ENCODE assay signal across 25 cellular contexts in genomic region chr16:1792836-1793577, GRCh38. TPM values are rescaled to one million over a fixed set of nuclear protein-coding genes. Genes with fewer than 3 reads are reported as not detected.
DNase-seq lines count a peak whose midpoint lies in the region; ATAC-seq, FAIRE-seq and TF ChIP-seq lines count a peak whose summit lies in the region.
"Had no signal": no experiment of that assay in that cellular context is flagged by ENCODE, and none has a peak within 500 bp of the region (broad histone marks: within the 10 kb centered on the region; RNA-seq: fewer than 3 reads in every experiment).

No MANE protein-coding gene starts in this region.

- H3K36me3 ChIP-seq in H1 (ENCODE audit: control insufficient read depth in 2 of 4, insufficient read depth in 4 of 4, low read length in 3 of 4) (peaks cover 0 to 29% (median 2%) of the 10 kb centered on the region in 4 experiments; a peak in 3 of 8 replicates), pancreas (no peaks in the 10 kb centered on the region)
- H3K36me3 ChIP-seq: transverse colon had no signal

- H3K79me2 ChIP-seq in H1 (ENCODE audit: control insufficient read depth in 1 of 2, insufficient read depth in 2 of 2, low read length in 2 of 2) = no peaks in the 10 kb centered on the region
- H3K79me2 ChIP-seq: parathyroid adenoma had no signal

- H3K27ac ChIP-seq in H1 (ENCODE audit: low read depth, low read length) (no peak overlapping the region), pancreas (peak overlapping the region; percentile 53 to 78 (median 66))
- H3K27ac ChIP-seq: heart right ventricle, parathyroid adenoma, sigmoid colon, transverse colon had no signal

- FAIRE-seq in H1 (lab: Jason Lieb, UNC) (no peak), pancreas (lab: Jason Lieb, UNC) (no peak)
- FAIRE-seq: colon had no signal

- no peak overlapping the region for H4K91ac ChIP-seq in H1 (replicated peaks; ENCODE audit: insufficient read length, low read length)

- H4K8ac ChIP-seq in H1 (ENCODE audit: extremely low read depth, insufficient read depth, low read length) = peak overlapping the region; percentile 25; the same call in 1 of the 2 replicates

- no peak overlapping the region for H3K4ac ChIP-seq in H1 (replicated peaks; ENCODE audit: insufficient read length, low read depth, low read length)

- no peak overlapping the region for H3K4me3 ChIP-seq in H1 (ENCODE audit: extremely low read depth in 1 of 4, insufficient read depth in 2 of 4, low read depth in 3 of 4, low read length in 4 of 4)
- peak overlapping the region in 2 of 4 donors; percentile 26 to 45 for H3K4me3 ChIP-seq in pancreas
- H3K4me3 ChIP-seq in lower leg skin (ENCODE audit: low read depth, poor library complexity, severe bottlenecking) = no peak overlapping the region
- H3K4me3 ChIP-seq: heart right ventricle, sigmoid colon, transverse colon had no signal

- intact Hi-C loops in pancreas (cut with DNase I) = no loop called here
- intact Hi-C loops in lower leg skin (cut with DNase I; ENCODE audit: low total_unique reads) = no loop called here

- H2BK120ac ChIP-seq in H1 (replicated peaks; ENCODE audit: low read depth, low read length) = no peak overlapping the region

- POLR2A ChIA-PET in H1 (lab: Charles Lee; ENCODE audit: partially characterized antibody) = interaction anchor here (1.0 to 4.2 kb wide), 4 partner anchors 9 to 21 kb away, joined by 4 to 26 read pairs (median 22); partner anchors contain the start of genes EME2, MRPS34, NME3 and NUBP2

- no peaks in the 10 kb centered on the region for H3K4me1 ChIP-seq in H1 (replicated peaks in 1 of 4; ENCODE audit: control insufficient read depth in 3 of 4, insufficient read depth in 4 of 4, low read length in 3 of 4)
- peaks cover 9 to 17% (median 16%) of the 10 kb centered on the region in 3 donors for H3K4me1 ChIP-seq in pancreas
- H3K4me1 ChIP-seq: heart right ventricle, parathyroid adenoma, sigmoid colon had no signal

- H3K27me3 ChIP-seq in H1 (replicated peaks in 1 of 4; ENCODE audit: control insufficient read depth in 3 of 4, extremely low read depth in 1 of 4, insufficient read depth in 3 of 4, low read length in 3 of 4) (no peaks in the 10 kb centered on the region), pancreas (no peaks in the 10 kb centered on the region)
- H3K27me3 ChIP-seq: heart right ventricle, sigmoid colon, transverse colon had no signal

- no peaks in the 10 kb centered on the region; the same call in 1 of the 2 replicates for H3K79me1 ChIP-seq in H1 (ENCODE audit: low read depth, low read length)

- H2BK5ac ChIP-seq in H1 (ENCODE audit: low read depth, low read length) = no peak overlapping the region

- no peak overlapping the region for H3K23ac ChIP-seq in H1 (ENCODE audit: insufficient read length)

- no peak for TF ChIP-seq EP300 in Ishikawa (IDR thresholded peaks at IDR 0.05; ENCODE audit: borderline replicate concordance)
- TF ChIP-seq EP300 in H1 (IDR thresholded peaks at IDR 0.05; ENCODE audit: borderline replicate concordance in 1 of 2, low read depth in 2 of 2, low read length in 2 of 2) = no peak

- no peak overlapping the region for H2BK12ac ChIP-seq in H1 (ENCODE audit: low read depth, low read length)

- no peak overlapping the region for H3K56ac ChIP-seq in H1 (replicated peaks; ENCODE audit: insufficient read length, low read depth, low read length)

- TF ChIP-seq RAD21 in Ishikawa (IDR thresholded peaks at IDR 0.05; ENCODE audit: low read depth) (no peak), H1 (IDR thresholded peaks at IDR 0.05 in 1 of 2, conservative IDR thresholded peaks at IDR 0.05 in 1 of 2; ENCODE audit: low read depth in 2 of 2, low read length in 2 of 2) (no peak)

- no peak overlapping the region for H4K5ac ChIP-seq in H1 (ENCODE audit: insufficient read length, low read depth, low read length)

- WGBS in H1 (ENCODE audit: extremely low coverage in 1 of 2, insufficient coverage in 1 of 2, insufficient read length in 1 of 2, insufficient replicate concordance in 2 of 2, low coverage in 1 of 2, low lambda C conversion rate in 2 of 2, missing lambda C conversion rate in 1 of 2), 2 experiments = 97% methylated on average over 24 of the region's 33 CpGs; no CpG with 5 or more reads in 1 of the 2 experiments
- WGBS in pancreas, 2 donors = 64 to 70% methylated on average over 26 to 33 of the region's 33 CpGs
- WGBS in lower leg skin, 2 donors = 87 to 88% methylated on average over 18 to 33 of the region's 33 CpGs

- H3K23me2 ChIP-seq in H1 (ENCODE audit: low read depth, low read length) = no peaks in the 10 kb centered on the region

- DNase-seq in H1 (ENCODE audit: low read depth in 1 of 2, low spot score in 2 of 2) (no peak), pancreas (peak in 2 of 6 donors; percentile 44 to 80), lower leg skin (ENCODE audit: low spot score in 2 of 2) (no peak)
- DNase-seq: activated CD4-positive, alpha-beta memory T cell treated with anti-CD3 and anti-CD28 coated beads, Interleukin-2, amount 10 ng/mL, durations not matched to agents 7 days and 5 days; activated CD4-positive, CD25-positive, alpha-beta regulatory T cell treated with anti-CD3 and anti-CD28 coated beads, Interleukin-2, amount 50 U/mL, for 72 hours; activated effector memory CD4-positive, alpha-beta T cell treated with anti-CD3 and anti-CD28 coated beads, Interleukin-2, amount 50 U/mL, for 16 hours; activated naive CD8-positive, alpha-beta T cell treated with anti-CD3 and anti-CD28 coated beads, Interleukin-2, amount 50 U/mL, for 24 hours; activated T-cell treated with anti-CD3 and anti-CD28 coated beads for 4 hours; CD4-positive, alpha-beta memory T cell; effector memory CD4-positive, alpha-beta T cell; foreskin fibroblast; HFFc6; midbrain; NCI-H1092; NCI-H1930; stimulated activated CD4-positive, alpha-beta T cell treated with anti-CD3 and anti-CD28 coated beads, Interleukin-15, amount 100 ng/mL, for 24 hours; transverse colon had no signal

- H3K14ac ChIP-seq in H1 (ENCODE audit: insufficient read length) = no peak overlapping the region

- H2BK15ac ChIP-seq in H1 (ENCODE audit: low read length) = no peak overlapping the region

- TF ChIP-seq CTCF in H1 (IDR thresholded peaks at IDR 0.05; ENCODE audit: control extremely low read depth in 1 of 3, insufficient read depth in 1 of 3, low read depth in 1 of 3, low read length in 3 of 3) (no peak), pancreas (IDR thresholded peaks at IDR 0.05) (no peak), lower leg skin (IDR thresholded peaks at IDR 0.05) (no peak)

- peaks cover 0 to 2% of the 10 kb centered on the region in 2 experiments for H4K20me1 ChIP-seq in H1 (replicated peaks in 1 of 2; ENCODE audit: control insufficient read depth in 1 of 2, insufficient read depth in 2 of 2, low read length in 2 of 2)

- no peak overlapping the region for H2AFZ ChIP-seq in H1 (ENCODE audit: low read length)
- H2AFZ ChIP-seq: parathyroid adenoma had no signal

- no peak overlapping the region for H2AK5ac ChIP-seq in H1 (ENCODE audit: low read depth, low read length)

- H3K18ac ChIP-seq in H1 (ENCODE audit: extremely low read depth, low read length) = no peak overlapping the region

- H2BK20ac ChIP-seq in H1 (ENCODE audit: low read length) = no peak overlapping the region

- no peak overlapping the region for H3K4me2 ChIP-seq in H1 (ENCODE audit: insufficient read depth in 1 of 2, low read depth in 2 of 2, low read length in 2 of 2)

- H3K9me3 ChIP-seq in H1 (ENCODE audit: insufficient read depth in 2 of 2, low read depth in 1 of 2, low read length in 1 of 2) (peaks cover 4 to 8% of the 10 kb centered on the region in 2 experiments), pancreas (no peaks in the 10 kb centered on the region)
- H3K9me3 ChIP-seq: sigmoid colon, transverse colon had no signal

- H3K9ac ChIP-seq in H1 (replicated peaks in 1 of 4; ENCODE audit: extremely low read depth in 1 of 4, low read depth in 3 of 4, low read length in 3 of 4) = no peak overlapping the region
- H3K9ac ChIP-seq: parathyroid adenoma had no signal

- ATAC-seq in pancreas (peak in 1 of 4 donors; percentile 10), GM21360 (IDR thresholded peaks at IDR 0.05; ENCODE audit: unreplicated experiment) (no peak), GM18498 (IDR thresholded peaks at IDR 0.05; ENCODE audit: unreplicated experiment) (no peak)
- ATAC-seq: activated naive CD8-positive, alpha-beta T cell treated with anti-CD3 and anti-CD28 coated beads, Interleukin-2, amount 50 U/mL, for 24 hours; naive thymus-derived CD8-positive, alpha-beta T cell had no signal

- CTCF ChIA-PET in H1 (lab: Charles Lee; ENCODE audit: partially characterized antibody) = interaction anchor here (1.0 to 2.2 kb wide), 7 partner anchors 10 to 69 kb away, joined by 3 to 6 read pairs (median 6); partner anchors contain the start of genes EME2, MRPS34, NUBP2 and SPSB3

- TF ChIP-seq POLR2A in H1 (IDR thresholded peaks at IDR 0.05; ENCODE audit: control extremely low read depth in 1 of 2, low read depth in 2 of 2, low read length in 2 of 2) (no peak), lower leg skin (IDR thresholded peaks at IDR 0.05) (no peak)

RNA-seq across cellular contexts. Expression of gene IGFALS, which starts 0.5 kb away (rescaled TPM):
- total RNA-seq in H1 (2021; fragmentation: NEBNext Ultra II Directional; extraction: Animal tissue kit (Norgen Biotek cat#: 25700)) = not detected in 2 replicates
- polyA plus RNA-seq in H1 (2011; rRNA removed) (0.03 TPM in 1 of 2 replicates, not detected in the other), pancreas (1 to 10 TPM; 4.4 to 8.2 TPM)
- polyA plus RNA-seq in H1 (2011; cell fraction: cytosol; rRNA removed) = 0.05 TPM
- polyA plus RNA-seq in H1 (2011; cell fraction: nucleus; rRNA removed) = 0.07 TPM
- polyA plus RNA-seq in H1 (2012, experiment 1 of 2) = 0.08 to 0.09 TPM in 2 of 4 replicates, not detected in the others
- polyA plus RNA-seq in H1 (2012, experiment 2 of 2) = not detected
- not detected for polyA plus RNA-seq in H1 (2013, experiment 1 of 2)
- polyA plus RNA-seq in H1 (2013, experiment 2 of 2) = not detected
- polyA minus RNA-seq in H1 (2011; rRNA and poly(A)+ RNA removed) = not detected in 2 replicates
- polyA minus RNA-seq in H1 (2011; cell fraction: cytosol; rRNA and poly(A)+ RNA removed) = not detected
- not detected for polyA minus RNA-seq in H1 (2011; cell fraction: nucleus; rRNA and poly(A)+ RNA removed)
- total RNA-seq in pancreas (1 to 10 TPM; 1.0 to 3.8 (median 2.3) TPM), lower leg skin (under 1 TPM; 0.59 to 0.69 (median 0.64) TPM)
- total RNA-seq: HFFc6 had no signal
- polyA plus RNA-seq: CD4-positive, alpha-beta memory T cell; naive thymus-derived CD8-positive, alpha-beta T cell had no signal

RNA-seq across cellular contexts. Expression of gene NUBP2, which starts 10.2 kb away (rescaled TPM):
- total RNA-seq in H1 (2021; fragmentation: NEBNext Ultra II Directional; extraction: Animal tissue kit (Norgen Biotek cat#: 25700)) = 68.0 and 70.3 TPM in 2 replicates
- 96.9 and 130 TPM in 2 replicates for polyA plus RNA-seq in H1 (2011; rRNA removed)
- 101 TPM for polyA plus RNA-seq in H1 (2011; cell fraction: cytosol; rRNA removed)
- 141 TPM for polyA plus RNA-seq in H1 (2011; cell fraction: nucleus; rRNA removed)
- polyA plus RNA-seq in H1 (2012, experiment 1 of 2) = 44.7 to 70.3 TPM (median 69.2 TPM) in 4 replicates
- 80.2 TPM for polyA plus RNA-seq in H1 (2012, experiment 2 of 2)
- 65.6 TPM for polyA plus RNA-seq in H1 (2013, experiment 1 of 2)
- polyA plus RNA-seq in H1 (2013, experiment 2 of 2) = 61.2 TPM
- polyA minus RNA-seq in H1 (2011; rRNA and poly(A)+ RNA removed) = 13.2 and 13.3 TPM in 2 replicates
- polyA minus RNA-seq in H1 (2011; cell fraction: cytosol; rRNA and poly(A)+ RNA removed) = 37.4 TPM
- polyA minus RNA-seq in H1 (2011; cell fraction: nucleus; rRNA and poly(A)+ RNA removed) = 42.5 TPM
- 10 to 100 TPM; 20.4 to 42.5 (median 25.6) TPM for total RNA-seq in pancreas
- 10 to 100 TPM; 55.7 to 58.8 TPM for polyA plus RNA-seq in pancreas
- 100 to 1,000 TPM in 1 of 4 donors, 10 to 100 TPM in 3; 79.7 to 108 (median 91.3) TPM for total RNA-seq in lower leg skin

RNA-seq across cellular contexts. Expression of gene SPSB3, which starts 10.6 kb away (rescaled TPM):
- total RNA-seq in H1 (2021; fragmentation: NEBNext Ultra II Directional; extraction: Animal tissue kit (Norgen Biotek cat#: 25700)) = 22.5 and 25.3 TPM in 2 replicates
- polyA plus RNA-seq in H1 (2011; rRNA removed) (37.8 and 60.1 TPM in 2 replicates), pancreas (100 to 1,000 TPM; 161 to 223 TPM)
- polyA plus RNA-seq in H1 (2011; cell fraction: cytosol; rRNA removed) = 45.6 TPM
- 113 TPM for polyA plus RNA-seq in H1 (2011; cell fraction: nucleus; rRNA removed)
- polyA plus RNA-seq in H1 (2012, experiment 1 of 2) = 24.3 to 39.4 TPM (median 30.0 TPM) in 4 replicates
- 20.6 TPM for polyA plus RNA-seq in H1 (2012, experiment 2 of 2)
- polyA plus RNA-seq in H1 (2013, experiment 1 of 2) = 19.3 TPM
- polyA plus RNA-seq in H1 (2013, experiment 2 of 2) = 16.6 TPM
- polyA minus RNA-seq in H1 (2011; rRNA and poly(A)+ RNA removed) = 9.8 and 10.4 TPM in 2 replicates
- 12.6 TPM for polyA minus RNA-seq in H1 (2011; cell fraction: cytosol; rRNA and poly(A)+ RNA removed)
- 24.4 TPM for polyA minus RNA-seq in H1 (2011; cell fraction: nucleus; rRNA and poly(A)+ RNA removed)
- total RNA-seq in pancreas (10 to 100 TPM; 19.2 to 41.3 (median 37.2) TPM), lower leg skin (100 to 1,000 TPM; 146 to 238 (median 172) TPM)

RNA-seq across cellular contexts. Expression of gene MRPS34, which starts 20.1 kb away (rescaled TPM):
- total RNA-seq in H1 (2021; fragmentation: NEBNext Ultra II Directional; extraction: Animal tissue kit (Norgen Biotek cat#: 25700)) = 252 and 267 TPM in 2 replicates
- polyA plus RNA-seq in H1 (2011; rRNA removed) (168 and 250 TPM in 2 replicates), pancreas (10 to 100 TPM; 76.0 to 84.1 TPM)
- polyA plus RNA-seq in H1 (2011; cell fraction: cytosol; rRNA removed) = 256 TPM
- polyA plus RNA-seq in H1 (2011; cell fraction: nucleus; rRNA removed) = 198 TPM
- 193 to 245 TPM (median 224 TPM) in 4 replicates for polyA plus RNA-seq in H1 (2012, experiment 1 of 2)
- 253 TPM for polyA plus RNA-seq in H1 (2012, experiment 2 of 2)
- polyA plus RNA-seq in H1 (2013, experiment 1 of 2) = 216 TPM
- 235 TPM for polyA plus RNA-seq in H1 (2013, experiment 2 of 2)
- polyA minus RNA-seq in H1 (2011; rRNA and poly(A)+ RNA removed) = 35.3 and 37.0 TPM in 2 replicates
- polyA minus RNA-seq in H1 (2011; cell fraction: cytosol; rRNA and poly(A)+ RNA removed) = 103 TPM
- polyA minus RNA-seq in H1 (2011; cell fraction: nucleus; rRNA and poly(A)+ RNA removed) = 46.1 TPM
- total RNA-seq in pancreas (10 to 100 TPM; 42.4 to 74.5 (median 54.7) TPM), lower leg skin (100 to 1,000 TPM in 3 of 4 donors, 10 to 100 TPM in 1; 90.9 to 126 (median 105) TPM)

RNA-seq across cellular contexts. Expression of gene EME2, which starts 20.4 kb away (rescaled TPM):
- total RNA-seq in H1 (2021; fragmentation: NEBNext Ultra II Directional; extraction: Animal tissue kit (Norgen Biotek cat#: 25700)) = 19.3 and 19.7 TPM in 2 replicates
- 13.1 and 17.0 TPM in 2 replicates for polyA plus RNA-seq in H1 (2011; rRNA removed)
- polyA plus RNA-seq in H1 (2011; cell fraction: cytosol; rRNA removed) = 17.4 TPM
- polyA plus RNA-seq in H1 (2011; cell fraction: nucleus; rRNA removed) = 144 TPM
- 15.4 to 20.9 TPM (median 18.8 TPM) in 4 replicates for polyA plus RNA-seq in H1 (2012, experiment 1 of 2)
- polyA plus RNA-seq in H1 (2012, experiment 2 of 2) = 10.1 TPM
- 6.1 TPM for polyA plus RNA-seq in H1 (2013, experiment 1 of 2)
- polyA plus RNA-seq in H1 (2013, experiment 2 of 2) = 4.8 TPM
- polyA minus RNA-seq in H1 (2011; rRNA and poly(A)+ RNA removed) = 4.4 and 4.6 TPM in 2 replicates
- polyA minus RNA-seq in H1 (2011; cell fraction: cytosol; rRNA and poly(A)+ RNA removed) = 8.2 TPM
- 33.1 TPM for polyA minus RNA-seq in H1 (2011; cell fraction: nucleus; rRNA and poly(A)+ RNA removed)
- 1 to 10 TPM; 4.7 to 10.0 (median 6.8) TPM for total RNA-seq in pancreas
- 10 to 100 TPM; 18.4 to 37.9 TPM for polyA plus RNA-seq in pancreas
- total RNA-seq in lower leg skin = 10 to 100 TPM in 3 of 4 donors, 1 to 10 TPM in 1; 7.6 to 22.3 (median 13.0) TPM
